Comparison of ENCODE assay signal across 10 cellular contexts in genomic region chr6:52566201-52566600, GRCh38. TPM values are rescaled to one million over a fixed set of nuclear protein-coding genes. Genes with fewer than 3 reads are reported as not detected.
DNase-seq lines count a peak whose midpoint lies in the region; ATAC-seq and TF ChIP-seq lines count a peak whose summit lies in the region.
"Had no signal": no experiment of that assay in that cellular context is flagged by ENCODE, and none has a peak within 500 bp of the region (broad histone marks: within the 10 kb centered on the region; RNA-seq: fewer than 3 reads in every experiment).

No MANE protein-coding gene starts in this region.

- peaks cover 20% of the 10 kb centered on the region for H3K4me1 Mint-ChIP-seq in stimulated activated naive CD8-positive, alpha-beta T cell treated with anti-CD3 and anti-CD28 coated beads, Interleukin-15, amount 100 ng/mL, for 72 hours

- H3K27ac Mint-ChIP-seq in stimulated activated naive CD8-positive, alpha-beta T cell treated with anti-CD3 and anti-CD28 coated beads, Interleukin-15, amount 100 ng/mL, for 72 hours, result no peak overlapping the region
- H3K27ac Mint-ChIP-seq: activated CD4-positive, alpha-beta T cell treated with anti-CD3 and anti-CD28 coated beads for 36 hours; naive thymus-derived CD4-positive, alpha-beta T cell had no signal

- ATAC-seq in GM18508 (IDR thresholded peaks at IDR 0.05; ENCODE audit: insufficient read depth, unreplicated experiment) (peak; percentile 46), GM21576 (IDR thresholded peaks at IDR 0.05; ENCODE audit: unreplicated experiment) (peak; percentile 66), lung (ENCODE audit: insufficient read depth, low FRiP score) (no peak)
- no peak for ATAC-seq in stimulated activated naive CD8-positive, alpha-beta T cell treated with anti-CD3 and anti-CD28 coated beads, Interleukin-15, amount 100 ng/mL, for 72 hours
- ATAC-seq: activated CD4-positive, alpha-beta T cell treated with anti-CD3 and anti-CD28 coated beads for 36 hours; naive thymus-derived CD4-positive, alpha-beta T cell had no signal

- no peak overlapping the region for H3K4me3 ChIP-seq in Jurkat, Clone E6-1 (ENCODE audit: low read length)
- H3K4me3 ChIP-seq in lung, result no peak overlapping the region

- H3K4me3 Mint-ChIP-seq in stimulated activated naive CD8-positive, alpha-beta T cell treated with anti-CD3 and anti-CD28 coated beads, Interleukin-15, amount 100 ng/mL, for 72 hours, result no peak overlapping the region
- H3K4me3 Mint-ChIP-seq: activated CD4-positive, alpha-beta T cell treated with anti-CD3 and anti-CD28 coated beads for 36 hours had no signal

- TF ChIP-seq CTCF in lung (IDR thresholded peaks at IDR 0.05; ENCODE audit: control extremely low read depth, extremely low read depth), result no peak

- peak overlapping the region; percentile 14 to 28 for H3K27ac ChIP-seq in lung (ENCODE audit: low read depth in 1 of 2, low read length in 1 of 2)

- H3K4me1 ChIP-seq in lung (ENCODE audit: control insufficient read depth in 2 of 2, insufficient read depth in 2 of 2, low read length in 2 of 2), result peaks cover 26 to 45% of the 10 kb centered on the region in 2 donors

- peak; percentile 58 for DNase-seq in Jurkat, Clone E6-1 (ENCODE audit: low read depth, low spot score)
- DNase-seq in lung (ENCODE audit: low spot score), result no peak
- DNase-seq in hippocampal formation (lab: John Stamatoyannopoulos, UW), result no peak
- no peak for DNase-seq in stimulated activated naive CD8-positive, alpha-beta T cell treated with anti-CD3 and anti-CD28 coated beads, Interleukin-15, amount 100 ng/mL, for 72 hours
- DNase-seq in mesenteric fat pad (ENCODE audit: low spot score), result no peak
- no peak for DNase-seq in mucosa of gallbladder (ENCODE audit: low spot score)
- DNase-seq: activated CD4-positive, alpha-beta T cell treated with anti-CD3 and anti-CD28 coated beads for 36 hours; naive thymus-derived CD4-positive, alpha-beta T cell had no signal

- no peaks in the 10 kb centered on the region for H3K27me3 ChIP-seq in lung (ENCODE audit: control insufficient read depth, insufficient read depth)

- no peaks in the 10 kb centered on the region for H3K9me3 Mint-ChIP-seq in stimulated activated naive CD8-positive, alpha-beta T cell treated with anti-CD3 and anti-CD28 coated beads, Interleukin-15, amount 100 ng/mL, for 72 hours
- H3K9me3 Mint-ChIP-seq: naive thymus-derived CD4-positive, alpha-beta T cell had no signal

- H3K27me3 Mint-ChIP-seq in stimulated activated naive CD8-positive, alpha-beta T cell treated with anti-CD3 and anti-CD28 coated beads, Interleukin-15, amount 100 ng/mL, for 72 hours, result no peaks in the 10 kb centered on the region
- H3K27me3 Mint-ChIP-seq: activated CD4-positive, alpha-beta T cell treated with anti-CD3 and anti-CD28 coated beads for 36 hours; naive thymus-derived CD4-positive, alpha-beta T cell had no signal

- no peaks in the 10 kb centered on the region for H3K36me3 ChIP-seq in lung (ENCODE audit: control insufficient read depth in 2 of 2, insufficient read depth in 2 of 2, low read length in 2 of 2)

- 60 to 80% methylated on average over 2 of the region's 2 CpGs for WGBS in lung, 2 donors

- no peaks in the 10 kb centered on the region for H3K9me3 ChIP-seq in lung (ENCODE audit: control insufficient read depth in 2 of 2, insufficient read depth in 1 of 2, low read length in 1 of 2)

RNA-seq across cellular contexts. Expression of gene TRAM2, which starts 10.7 kb away (rescaled TPM):
- polyA plus RNA-seq in Jurkat, Clone E6-1 (2012; ENCODE audit: insufficient read depth, insufficient read length), result 13.5 TPM
- total RNA-seq in lung (10 to 100 TPM; 15.5 to 33.4 TPM), mesenteric fat pad (56.3 TPM), mucosa of gallbladder (16.0 TPM)
- polyA plus RNA-seq in lung, result 10 to 100 TPM in 1 of 2 donors, 1 to 10 TPM in 1; 4.4 to 14.9 TPM

Comparison
In these comparisons a context has a peak if more than half of its experiments do, and no peak if none do; other contexts are left out.
1. ATAC-seq: peak in GM18508 (single experiment) and GM21576 (single experiment); none in lung (single experiment) and stimulated activated naive CD8-positive, alpha-beta T cell treated with anti-CD3 and anti-CD28 coated beads, Interleukin-15, amount 100 ng/mL, for 72 hours (single experiment).